In the genomic region with DNA sequence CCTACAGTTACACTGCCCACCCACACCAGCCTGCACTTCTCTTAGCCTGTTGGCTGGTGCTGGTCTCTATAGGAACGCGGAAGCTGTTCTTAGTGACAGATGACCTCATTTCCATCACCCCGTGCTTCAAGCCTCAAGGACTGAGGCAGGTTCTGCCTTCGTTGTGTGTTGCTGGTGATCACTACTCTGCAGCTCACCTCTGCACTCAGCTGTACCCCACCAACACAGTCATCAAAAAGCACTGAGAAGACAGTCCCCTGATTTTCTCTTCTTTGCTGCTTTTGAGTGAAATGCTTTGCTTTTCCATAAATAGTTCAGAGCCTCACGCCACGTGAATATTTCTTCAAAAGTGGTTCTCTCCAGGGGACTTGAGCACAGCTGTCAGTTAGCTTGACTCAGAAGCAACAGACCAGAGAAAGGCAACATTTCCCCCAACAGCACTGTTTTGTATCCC, we compare ENCODE assay signal across 8 cellular contexts.
DNase-seq lines count a peak whose midpoint lies in the region; ATAC-seq and TF ChIP-seq lines count a peak whose summit lies in the region.

No MANE protein-coding gene starts in this region.

- in situ Hi-C loops in HAP-1 (cut with MboI; ENCODE audit: low sequenced_read_pairs), result no loop called here

- H3K4me3 ChIP-seq in DOHH2 (ENCODE audit: low read length), result peak overlapping the region; percentile 30
- H3K4me3 ChIP-seq in heart left ventricle, result no peak overlapping the region
- no peak overlapping the region for H3K4me3 ChIP-seq in HAP-1

- TF ChIP-seq CTCF in DOHH2 (IDR thresholded peaks at IDR 0.05; ENCODE audit: low read depth, low read length, poor library complexity, severe bottlenecking) (no peak), heart left ventricle (IDR thresholded peaks at IDR 0.05) (no peak), HFFc6 (IDR thresholded peaks at IDR 0.05) (no peak)

- no peaks in the 10 kb centered on the region for H3F3A ChIP-seq in DOHH2 (ENCODE audit: control insufficient read depth, insufficient read depth)

- no peak overlapping the region for H3K27ac Mint-ChIP-seq in HFFc6

- no peaks in the 10 kb centered on the region for H3K9me2 ChIP-seq in DOHH2 (replicated peaks; ENCODE audit: control insufficient read depth, low read length)

- H3K4me1 ChIP-seq in DOHH2 (ENCODE audit: control insufficient read depth, low read length), result peaks cover 32% of the 10 kb centered on the region
- H3K4me1 ChIP-seq in heart left ventricle, result peaks cover 0 to 51% (median 15%) of the 10 kb centered on the region in 12 donors
- no peaks in the 10 kb centered on the region for H3K4me1 ChIP-seq in HAP-1

- TF ChIP-seq POLR2A in heart left ventricle (IDR thresholded peaks at IDR 0.05), result no peak

- no peak overlapping the region for H3K4me3 Mint-ChIP-seq in HFFc6

- 0 out of 2 replicates have a peak, but pooled peaks cover 4% of the 10 kb centered on the region for H3K36me3 Mint-ChIP-seq in HFFc6 (ENCODE audit: low read depth)

- H3K36me3 ChIP-seq in DOHH2 (ENCODE audit: control insufficient read depth, low read length), result no peaks in the 10 kb centered on the region
- no peaks in the 10 kb centered on the region for H3K36me3 ChIP-seq in heart left ventricle
- no peaks in the 10 kb centered on the region for H3K36me3 ChIP-seq in HAP-1 (replicated peaks)

- intact Hi-C loops in heart left ventricle (cut with DNase I), result no loop called here

- WGBS in heart left ventricle, 4 donors, result 14 to 33% (median 19%) methylated on average over 6 of the region's 6 CpGs

- H3K9me3 ChIP-seq in DOHH2 (ENCODE audit: control insufficient read depth, insufficient read depth, low read length), result no peaks in the 10 kb centered on the region
- no peaks in the 10 kb centered on the region for H3K9me3 ChIP-seq in heart left ventricle
- no peaks in the 10 kb centered on the region for H3K9me3 ChIP-seq in HAP-1

- peaks cover 6% of the 10 kb centered on the region for H3K4me1 Mint-ChIP-seq in HFFc6 (ENCODE audit: low read depth)

- H3K27ac ChIP-seq in DOHH2 (ENCODE audit: low read depth, low read length) (no peak overlapping the region), heart left ventricle (peak overlapping the region in 2 of 12 donors; percentile 4 to 23)

- H3K27me3 ChIP-seq in DOHH2 (ENCODE audit: control insufficient read depth, low read length) (peaks cover 7% of the 10 kb centered on the region), heart left ventricle (no peaks in the 10 kb centered on the region), HAP-1 (ENCODE audit: low read depth) (no peaks in the 10 kb centered on the region; the same call in none of the 2 replicates)

- no peaks in the 10 kb centered on the region for H4K20me1 ChIP-seq in DOHH2 (ENCODE audit: control insufficient read depth, insufficient read depth, low read depth, low read length)

- peak in 3 of 5 donors; percentile 17 to 26 (median 24) for DNase-seq in heart left ventricle
- no peak for DNase-seq in HAP-1 (ENCODE audit: low spot score in 2 of 2)
- no peak for DNase-seq in HFFc6
- no peak for DNase-seq in NCI-H446 treated with DMSO at 0.1 percent for 48 hours (lab: John Stamatoyannopoulos, UW)
- no peak for DNase-seq in medulla oblongata (ENCODE audit: extremely low spot score)

- H3K4me2 ChIP-seq in DOHH2 (ENCODE audit: low read length), result peak overlapping the region; percentile 46

- peak; percentile 88 for ATAC-seq in GM21360 (IDR thresholded peaks at IDR 0.05; ENCODE audit: unreplicated experiment)
- peak; percentile 78 for ATAC-seq in HG03432 (IDR thresholded peaks at IDR 0.05; ENCODE audit: unreplicated experiment)
- ATAC-seq in heart left ventricle, result peak; percentile 59 to 91 (median 85)

- H3K9me3 Mint-ChIP-seq in HFFc6, result no peaks in the 10 kb centered on the region

- H3K79me2 ChIP-seq in DOHH2 (ENCODE audit: control insufficient read depth, low read length), result no peaks in the 10 kb centered on the region

- no peaks in the 10 kb centered on the region for H3K27me3 Mint-ChIP-seq in HFFc6 (ENCODE audit: insufficient read depth)

Comparison
In these comparisons a context has a peak if more than half of its experiments do, and no peak if none do; other contexts are left out.
1. DNase-seq: peak in heart left ventricle (3 of 5); none in HAP-1 (0 of 2), HFFc6 (single experiment), NCI-H446 treated with DMSO at 0.1 percent for 48 hours (single experiment) and medulla oblongata (single experiment).
2. Peak in every context shown above with its lines, with median percentiles within 50 percentile points of each other: ATAC-seq.